ENCODE assay signal across 23 cellular contexts in the genomic region with DNA sequence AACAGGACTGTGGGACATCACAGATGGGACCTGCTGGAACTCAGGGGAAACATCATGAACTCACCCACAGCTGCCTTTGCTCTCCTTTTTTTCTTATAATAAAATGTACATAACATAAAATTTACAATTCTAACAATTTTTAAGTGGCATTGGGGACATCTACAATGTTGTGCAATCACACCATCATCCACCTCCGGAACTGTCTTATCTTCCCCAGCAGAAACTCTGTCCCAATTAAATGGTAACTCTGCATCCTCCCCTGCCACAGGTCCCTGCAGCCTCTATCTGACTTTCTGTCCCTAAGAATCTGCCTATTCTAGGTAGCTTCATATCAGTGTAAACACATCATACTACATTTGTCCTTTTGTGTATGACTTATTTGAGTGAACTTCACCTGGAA. TPM values are rescaled to one million over a fixed set of nuclear protein-coding genes. Genes with fewer than 3 reads are reported as not detected.
DNase-seq lines count a peak whose midpoint lies in the region; ATAC-seq, FAIRE-seq and TF ChIP-seq lines count a peak whose summit lies in the region.
"Had no signal": no experiment of that assay in that cellular context is flagged by ENCODE, and none has a peak within 500 bp of the region (broad histone marks: within the 10 kb centered on the region; RNA-seq: fewer than 3 reads in every experiment).

No MANE protein-coding gene starts in this region.

- ATAC-seq in HepG2 (no peak), right lobe of liver (no peak)
- ATAC-seq: CD8-positive, alpha-beta T cell; GM12878; GM23338; HCT116 had no signal

- H2AFZ ChIP-seq in HepG2 (ENCODE audit: low read length), result no peak overlapping the region
- H2AFZ ChIP-seq: GM23338 had no signal

- H3K9me3 Mint-ChIP-seq in activated CD4-positive, alpha-beta memory T cell treated with anti-CD3 and anti-CD28 coated beads for 36 hours, result no peaks in the 10 kb centered on the region
- H3K9me3 Mint-ChIP-seq: CD4-positive, CD25-positive, alpha-beta regulatory T cell; CD8-positive, alpha-beta T cell; GM23338; H9 had no signal

- no peak overlapping the region for H3K4me3 ChIP-seq in HepG2 (replicated peaks in 1 of 3; ENCODE audit: insufficient read depth in 1 of 3, low read depth in 2 of 3, low read length in 3 of 3)
- no peak overlapping the region for H3K4me3 ChIP-seq in right lobe of liver
- no peak overlapping the region for H3K4me3 ChIP-seq in NB4 (ENCODE audit: low read depth, low read length)
- no peak overlapping the region for H3K4me3 ChIP-seq in colonic mucosa
- H3K4me3 ChIP-seq in transverse colon, result no peak overlapping the region
- H3K4me3 ChIP-seq: GM12878, GM23338 had no signal

- no peak overlapping the region for H3K4me2 ChIP-seq in HepG2 (ENCODE audit: low read depth, low read length)
- H3K4me2 ChIP-seq: GM23338 had no signal

- no peaks in the 10 kb centered on the region for H3K36me3 ChIP-seq in HepG2 (replicated peaks in 1 of 2; ENCODE audit: control insufficient read depth in 1 of 2, insufficient read depth in 2 of 2, low read length in 2 of 2)
- no peaks in the 10 kb centered on the region for H3K36me3 ChIP-seq in right lobe of liver
- H3K36me3 ChIP-seq in colonic mucosa, result no peaks in the 10 kb centered on the region
- no peaks in the 10 kb centered on the region for H3K36me3 ChIP-seq in transverse colon

- in situ Hi-C loops in HepG2 (cut with HindIII; ENCODE audit: extremely low pct_ligation_motif_present, low pct_unique_long_range_greater_than_20kb) (no loop called here), transverse colon (cut with MboI; ENCODE audit: low pct_ligation_motif_present in 1 of 4, low pct_unique_long_range_greater_than_20kb in 1 of 4, low sequenced_read_pairs in 3 of 4) (no loop called here)

- H3K4me1 ChIP-seq in HepG2 (ENCODE audit: insufficient read depth, low read length) (no peaks in the 10 kb centered on the region), right lobe of liver (no peaks in the 10 kb centered on the region), colonic mucosa (peaks cover 12% of the 10 kb centered on the region), transverse colon (peaks cover 13 to 30% (median 21%) of the 10 kb centered on the region in 4 donors)
- H3K4me1 ChIP-seq: Caco-2 had no signal

- TF ChIP-seq POLR2A in HepG2 (IDR thresholded peaks at IDR 0.05; ENCODE audit: insufficient read depth in 1 of 2, low read depth in 2 of 2, low read length in 2 of 2) (no peak), right lobe of liver (IDR thresholded peaks at IDR 0.05) (no peak), NB4 (IDR thresholded peaks at IDR 0.05; ENCODE audit: extremely low read depth, insufficient read length) (no peak), transverse colon (IDR thresholded peaks at IDR 0.05) (no peak)

- H3K9me3 ChIP-seq in HepG2 (ENCODE audit: low read length), result no peaks in the 10 kb centered on the region
- H3K9me3 ChIP-seq in right lobe of liver, result no peaks in the 10 kb centered on the region
- H3K9me3 ChIP-seq in colonic mucosa, result no peaks in the 10 kb centered on the region
- no peaks in the 10 kb centered on the region for H3K9me3 ChIP-seq in transverse colon
- H3K9me3 ChIP-seq: Caco-2 had no signal

- H3K27ac Mint-ChIP-seq in activated CD4-positive, alpha-beta memory T cell treated with anti-CD3 and anti-CD28 coated beads for 36 hours, result no peak overlapping the region
- H3K27ac Mint-ChIP-seq: CD4-positive, CD25-positive, alpha-beta regulatory T cell; CD8-positive, alpha-beta T cell; GM23338; H9 had no signal

- 4% methylated on average over 1 of the region's 1 CpG for WGBS in HepG2 (ENCODE audit: low lambda C conversion rate)
- 64% methylated on average over 1 of the region's 1 CpG for WGBS in right lobe of liver (ENCODE audit: insufficient coverage, low coverage, low lambda C conversion rate, missing lambda C conversion rate)
- 78 to 100% methylated on average over 1 of the region's 1 CpG for WGBS in transverse colon (ENCODE audit: low coverage in 1 of 2), 2 donors

- H3K9ac ChIP-seq in HepG2 (ENCODE audit: insufficient read depth, low read depth, low read length) (no peak overlapping the region), colonic mucosa (ENCODE audit: low read depth in 2 of 2, low read length in 2 of 2) (no peak overlapping the region)

- H3K4me1 Mint-ChIP-seq in activated CD4-positive, alpha-beta memory T cell treated with anti-CD3 and anti-CD28 coated beads for 36 hours (ENCODE audit: low read depth), result no peaks in the 10 kb centered on the region
- H3K4me1 Mint-ChIP-seq: CD4-positive, CD25-positive, alpha-beta regulatory T cell; GM23338; H9 had no signal

- no peak overlapping the region for H3K27ac ChIP-seq in HepG2 (ENCODE audit: extremely low read length, insufficient read depth, low read length)
- no peak overlapping the region for H3K27ac ChIP-seq in right lobe of liver
- peak overlapping the region; percentile 80 for H3K27ac ChIP-seq in colonic mucosa
- peak overlapping the region; percentile 70 to 86 (median 79) for H3K27ac ChIP-seq in transverse colon

- TF ChIP-seq EP300 in HepG2 (IDR thresholded peaks at IDR 0.05; ENCODE audit: low read depth in 2 of 2, low read length in 2 of 2), result no peak
- no peak for TF ChIP-seq EP300 in HepG2 (CRISPR knock-in tag; IDR thresholded peaks at IDR 0.05; ENCODE audit: borderline replicate concordance)
- TF ChIP-seq EP300 in transverse colon (IDR thresholded peaks at IDR 0.05; ENCODE audit: low read depth), result no peak

- BruUV-seq in HepG2 (replicated peaks; lab: Mats Ljungman, UMichigan), result no TSS peak

- H3K79me2 ChIP-seq in HepG2 (ENCODE audit: insufficient read depth, low read length), result no peaks in the 10 kb centered on the region

- intact Hi-C loops in HepG2 (cut with micrococcal nuclease; ENCODE audit: unreplicated experiment), result no loop called here
- intact Hi-C loops in right lobe of liver (cut with DNase I), result no loop called here
- intact Hi-C loops in colonic mucosa (cut with DNase I), result no loop called here
- intact Hi-C loops in transverse colon (cut with DNase I; ENCODE audit: low total_unique reads), result no loop called here
- intact Hi-C loops in activated CD4-positive, alpha-beta memory T cell treated with anti-CD3 and anti-CD28 coated beads for 36 hours (cut with micrococcal nuclease), result no loop called here

- H3K27me3 Mint-ChIP-seq in activated CD4-positive, alpha-beta memory T cell treated with anti-CD3 and anti-CD28 coated beads for 36 hours, result no peaks in the 10 kb centered on the region

- DNase-seq in HepG2 (ENCODE audit: low spot score), result no peak
- no peak for DNase-seq in right lobe of liver
- DNase-seq in NB4 (ENCODE audit: low read depth), result peak; percentile 59
- no peak for DNase-seq in colonic mucosa
- no peak for DNase-seq in transverse colon
- DNase-seq in NCI-H1417 (lab: John Stamatoyannopoulos, UW), result no peak
- no peak for DNase-seq in NCI-H526 treated with DMSO at 0.1 percent for 48 hours (lab: John Stamatoyannopoulos, UW)
- DNase-seq in activated CD4-positive, alpha-beta memory T cell treated with anti-CD3 and anti-CD28 coated beads for 36 hours, result no peak
- DNase-seq: C1 segment of cervical spinal cord; Caco-2; CD4-positive, CD25-positive, alpha-beta regulatory T cell; CD8-positive, alpha-beta T cell; DMS153; DND-41; H9 had no signal

- no peak for TF ChIP-seq RAD21 in HepG2 (CRISPR knock-in tag; IDR thresholded peaks at IDR 0.05)

- CTCF ChIA-PET in HepG2 (lab: Yijun Ruan, JAX; ENCODE audit: low intra/inter-chr PET ratio, low total read pairs), result no interaction called here
- CTCF ChIA-PET in activated CD4-positive, alpha-beta memory T cell treated with anti-CD3 and anti-CD28 coated beads for 36 hours (lab: Charles Lee), result no interaction called here

- POLR2A ChIA-PET in HepG2 (lab: Yijun Ruan, JAX), result no interaction called here
- POLR2A ChIA-PET in activated CD4-positive, alpha-beta memory T cell treated with anti-CD3 and anti-CD28 coated beads for 36 hours (lab: Charles Lee), result no interaction called here

- H3K4me3 Mint-ChIP-seq in activated CD4-positive, alpha-beta memory T cell treated with anti-CD3 and anti-CD28 coated beads for 36 hours, result no peak overlapping the region
- H3K4me3 Mint-ChIP-seq: CD4-positive, CD25-positive, alpha-beta regulatory T cell; CD8-positive, alpha-beta T cell; GM23338; H9 had no signal

- no peak for FAIRE-seq in HepG2 (lab: Jason Lieb, UNC)
- FAIRE-seq: G401.6, GM12878, GM19239 had no signal

- H4K20me1 ChIP-seq in HepG2 (ENCODE audit: insufficient read depth, low read length), result no peaks in the 10 kb centered on the region

- TF ChIP-seq CTCF in HepG2 (CRISPR knock-in tag; IDR thresholded peaks at IDR 0.05), result no peak
- TF ChIP-seq CTCF in right lobe of liver (IDR thresholded peaks at IDR 0.05), result no peak
- no peak for TF ChIP-seq CTCF in NB4 (IDR thresholded peaks at IDR 0.05; ENCODE audit: low read depth, low read length)
- no peak for TF ChIP-seq CTCF in colonic mucosa (IDR thresholded peaks at IDR 0.05)
- TF ChIP-seq CTCF in transverse colon (IDR thresholded peaks at IDR 0.05), result no peak

- H3K36me3 Mint-ChIP-seq in activated CD4-positive, alpha-beta memory T cell treated with anti-CD3 and anti-CD28 coated beads for 36 hours, result no peaks in the 10 kb centered on the region
- H3K36me3 Mint-ChIP-seq: CD4-positive, CD25-positive, alpha-beta regulatory T cell; CD8-positive, alpha-beta T cell had no signal

- H3K27me3 ChIP-seq in HepG2 (ENCODE audit: control insufficient read depth in 1 of 2, insufficient read depth in 2 of 2, low read length in 2 of 2) (0 out of 5 replicates have a peak, but pooled peaks cover 0 to 6% of the 10 kb centered on the region in 2 experiments), right lobe of liver (no peaks in the 10 kb centered on the region), colonic mucosa (no peaks in the 10 kb centered on the region), transverse colon (no peaks in the 10 kb centered on the region)

RNA-seq across cellular contexts. Expression of a gene that starts 19.4 kb away (rescaled TPM):
- 0.04 TPM in 1 of 2 replicates, not detected in the other for total RNA-seq in HepG2 (2016; rRNA removed; fragmentation: Illumina TruSeq; extraction: Trizol)
- 0.09 TPM in 1 of 2 replicates, not detected in the other for total RNA-seq in HepG2 (2016; cell fraction: cytosol; rRNA removed; fragmentation: Illumina TruSeq; extraction: Trizol; ENCODE audit: low read depth)
- 0.04 TPM in 1 of 2 replicates, not detected in the other for total RNA-seq in HepG2 (2016; cell fraction: insoluble cytoplasmic fraction; rRNA removed; fragmentation: Illumina TruSeq; extraction: Trizol)
- 0.12 TPM in 1 of 2 replicates, not detected in the other for total RNA-seq in HepG2 (2016; cell fraction: membrane; rRNA removed; fragmentation: Illumina TruSeq; extraction: Trizol)
- 0.16 and 0.19 TPM in 2 replicates for total RNA-seq in HepG2 (2016; cell fraction: nucleus; rRNA removed; fragmentation: Illumina TruSeq; extraction: Trizol)
- not detected in 2 replicates for polyA plus RNA-seq in HepG2 (2011; rRNA removed)
- not detected in 2 replicates for polyA plus RNA-seq in HepG2 (2011; cell fraction: cytosol; rRNA removed)
- polyA plus RNA-seq in HepG2 (2011; cell fraction: nucleus; rRNA removed), result not detected in 2 replicates
- polyA plus RNA-seq in HepG2 (2012), result not detected in 2 replicates
- not detected in 2 replicates for polyA plus RNA-seq in HepG2 (2016; cell fraction: cytosol; fragmentation: Illumina TruSeq; extraction: Trizol; ENCODE audit: low read depth)
- polyA plus RNA-seq in HepG2 (2016; cell fraction: insoluble cytoplasmic fraction; fragmentation: Illumina TruSeq; extraction: Trizol; ENCODE audit: low read depth), result not detected in 2 replicates
- not detected in 2 replicates for polyA plus RNA-seq in HepG2 (2016; cell fraction: membrane; fragmentation: Illumina TruSeq; extraction: Trizol; ENCODE audit: low read depth)
- not detected in 2 replicates for polyA plus RNA-seq in HepG2 (2016; cell fraction: nucleus; fragmentation: Illumina TruSeq; extraction: Trizol; ENCODE audit: insufficient read depth, low read depth)
- not detected in 2 replicates for polyA minus RNA-seq in HepG2 (2011; rRNA and poly(A)+ RNA removed; ENCODE audit: low replicate concordance)
- polyA minus RNA-seq in HepG2 (2011; cell fraction: cytosol; rRNA and poly(A)+ RNA removed), result not detected in 2 replicates
- 0.13 and 0.25 TPM in 2 replicates for polyA minus RNA-seq in HepG2 (2011; cell fraction: nucleus; rRNA and poly(A)+ RNA removed)
- total RNA-seq in right lobe of liver, result not detected
- 10 to 100 TPM; 14.5 to 17.6 TPM for total RNA-seq in colonic mucosa
- total RNA-seq in transverse colon, result 10 to 100 TPM in 3 of 4 donors, 1 to 10 TPM in 1; 9.5 to 49.4 (median 16.5) TPM
- total RNA-seq in activated CD4-positive, alpha-beta memory T cell treated with anti-CD3 and anti-CD28 coated beads for 36 hours, result not detected
- total RNA-seq: A172; Caco-2; CD4-positive, CD25-positive, alpha-beta regulatory T cell; CD8-positive, alpha-beta T cell; GM12878; GM23338; H4; H9 had no signal
- polyA plus RNA-seq: BJ; CD4-positive, CD25-positive, alpha-beta regulatory T cell; GM23338 had no signal

Comparison
In these comparisons a context has a peak if more than half of its experiments do, and no peak if none do; other contexts are left out.
1. H3K27ac ChIP-seq: peak in colonic mucosa (single experiment) and transverse colon (4 of 4); none in HepG2 (single experiment) and right lobe of liver (0 of 3).
2. RNA of a gene that starts 19.4 kb away (total RNA-seq): 14.5 to 17.6 TPM in colonic mucosa and 9.5 to 49.4 TPM in transverse colon; 0.04 to 0.19 TPM in HepG2, not detected in right lobe of liver and not detected in activated CD4-positive, alpha-beta memory T cell treated with anti-CD3 and anti-CD28 coated beads for 36 hours; every median in the first group is over 4 times any median in the second.